17 cellular contexts compared by ENCODE assay signal in genomic region chr16:56428087-56428486, GRCh38. TPM values are rescaled to one million over a fixed set of nuclear protein-coding genes. Genes with fewer than 3 reads are reported as not detected.
DNase-seq lines count a peak whose midpoint lies in the region; ATAC-seq and TF ChIP-seq lines count a peak whose summit lies in the region.
"Had no signal": no experiment of that assay in that cellular context is flagged by ENCODE, and none has a peak within 500 bp of the region (broad histone marks: within the 10 kb centered on the region; RNA-seq: fewer than 3 reads in every experiment).

No MANE protein-coding gene starts in this region.

- peaks cover 14% of the 10 kb centered on the region for H3K4me1 ChIP-seq in CD4-positive, alpha-beta memory T cell (ENCODE audit: insufficient read depth, low read length)
- H3K4me1 ChIP-seq in esophagus muscularis mucosa = peaks cover 10 to 21% (median 17%) of the 10 kb centered on the region in 4 donors

- TF ChIP-seq CTCF in fibroblast of the aortic adventitia (IDR thresholded peaks at IDR 0.05; ENCODE audit: insufficient read depth, low read length) (no peak), esophagus muscularis mucosa (IDR thresholded peaks at IDR 0.05) (no peak)

- 43% methylated on average over 2 of the region's 2 CpGs for WGBS in esophagus muscularis mucosa

- H3K36me3 Mint-ChIP-seq in CD4-positive, alpha-beta memory T cell = peaks cover 12 to 35% of the 10 kb centered on the region in 2 donors
- H3K36me3 Mint-ChIP-seq in activated T-helper 17 cell treated with anti-CD3 and anti-CD28 coated beads, Interleukin-2, amount 50 U/mL, for 72 hours (ENCODE audit: low read depth) = peaks cover 44% of the 10 kb centered on the region

- DNase-seq in CD4-positive, alpha-beta memory T cell = no peak
- DNase-seq in fibroblast of the aortic adventitia (ENCODE audit: low read depth) (peak; percentile 48), sciatic nerve (ENCODE audit: low spot score) (no peak), Kasumi-1 (lab: John Stamatoyannopoulos, UW) (no peak), esophagus muscularis mucosa (ENCODE audit: extremely low spot score) (no peak), H7 (no peak)
- no peak for DNase-seq in activated CD4-positive, CD25-positive, alpha-beta regulatory T cell treated with anti-CD3 and anti-CD28 coated beads, Interleukin-2, amount 50 U/mL, for 72 hours
- DNase-seq: AML-193, MV-4-11, NCI-H1417, NCI-H1930, NCI-H446, PC-3 had no signal

- CTCF ChIA-PET in CD4-positive, alpha-beta memory T cell (lab: Charles Lee; ENCODE audit: partially characterized antibody) = no interaction called here

- no peak overlapping the region for H3K4me3 Mint-ChIP-seq in CD4-positive, alpha-beta memory T cell
- no peak overlapping the region for H3K4me3 Mint-ChIP-seq in activated T-helper 17 cell treated with anti-CD3 and anti-CD28 coated beads, Interleukin-2, amount 50 U/mL, for 72 hours
- H3K4me3 Mint-ChIP-seq: CD14-positive monocyte had no signal

- peak overlapping the region in 5 of 7 donors; percentile 32 to 80 (median 67) for H3K27ac Mint-ChIP-seq in CD4-positive, alpha-beta memory T cell
- peak overlapping the region; percentile 43 for H3K27ac Mint-ChIP-seq in activated T-helper 17 cell treated with anti-CD3 and anti-CD28 coated beads, Interleukin-2, amount 50 U/mL, for 72 hours
- H3K27ac Mint-ChIP-seq: CD14-positive monocyte had no signal

- no peak overlapping the region for H3K4me3 ChIP-seq in CD4-positive, alpha-beta memory T cell (ENCODE audit: low read length in 2 of 2)
- H3K4me3 ChIP-seq in fibroblast of the aortic adventitia (ENCODE audit: low read depth, low read length) = no peak overlapping the region
- H3K4me3 ChIP-seq in esophagus muscularis mucosa = no peak overlapping the region
- no peak overlapping the region for H3K4me3 ChIP-seq in H7 (ENCODE audit: insufficient read depth, low read depth, low read length)
- H3K4me3 ChIP-seq: HAP-1 had no signal

- H3K9me3 ChIP-seq in CD4-positive, alpha-beta memory T cell (ENCODE audit: control insufficient read depth in 1 of 2, low read length in 2 of 2) = no peaks in the 10 kb centered on the region
- H3K9me3 ChIP-seq in esophagus muscularis mucosa = no peaks in the 10 kb centered on the region
- H3K9me3 ChIP-seq: HAP-1 had no signal

- peak; percentile 5 for ATAC-seq in activated T-helper 17 cell treated with anti-CD3 and anti-CD28 coated beads, Interleukin-2, amount 50 U/mL, for 72 hours (replicated peaks)
- peak; percentile 58 for ATAC-seq in sciatic nerve
- ATAC-seq: PC-3 had no signal

- TF ChIP-seq POLR2A in esophagus muscularis mucosa (IDR thresholded peaks at IDR 0.05; ENCODE audit: low read depth) = no peak

- peaks cover 6% of the 10 kb centered on the region for H3K36me3 ChIP-seq in CD4-positive, alpha-beta memory T cell (ENCODE audit: insufficient read depth, low read length)
- peaks cover 0 to 30% (median 12%) of the 10 kb centered on the region in 4 donors for H3K36me3 ChIP-seq in esophagus muscularis mucosa
- peaks cover 4% of the 10 kb centered on the region; the same call in 1 of the 2 replicates for H3K36me3 ChIP-seq in H7 (replicated peaks; ENCODE audit: control insufficient read depth, insufficient read depth, low read length)

- peaks cover 14 to 21% (median 18%) of the 10 kb centered on the region in 4 donors for H3K4me1 Mint-ChIP-seq in CD4-positive, alpha-beta memory T cell
- peaks cover 28% of the 10 kb centered on the region for H3K4me1 Mint-ChIP-seq in activated T-helper 17 cell treated with anti-CD3 and anti-CD28 coated beads, Interleukin-2, amount 50 U/mL, for 72 hours

- no peaks in the 10 kb centered on the region for H3K9me3 Mint-ChIP-seq in CD4-positive, alpha-beta memory T cell
- no peaks in the 10 kb centered on the region for H3K9me3 Mint-ChIP-seq in activated T-helper 17 cell treated with anti-CD3 and anti-CD28 coated beads, Interleukin-2, amount 50 U/mL, for 72 hours
- H3K9me3 Mint-ChIP-seq: CD14-positive monocyte had no signal

- no peak overlapping the region for H3K27ac ChIP-seq in CD4-positive, alpha-beta memory T cell (ENCODE audit: low read depth, low read length)
- H3K27ac ChIP-seq in esophagus muscularis mucosa (replicated peaks in 1 of 4) = no peak overlapping the region
- H3K27ac ChIP-seq: RWPE1 had no signal

- H3K27me3 ChIP-seq in CD4-positive, alpha-beta memory T cell (ENCODE audit: insufficient read depth, low read length) = no peaks in the 10 kb centered on the region
- no peaks in the 10 kb centered on the region for H3K27me3 ChIP-seq in esophagus muscularis mucosa
- peaks cover 1% of the 10 kb centered on the region; the same call in 1 of the 2 replicates for H3K27me3 ChIP-seq in H7 (ENCODE audit: control insufficient read depth, insufficient read depth, low read length)

- TF ChIP-seq EP300 in esophagus muscularis mucosa (IDR thresholded peaks at IDR 0.05) = no peak

- H3K27me3 Mint-ChIP-seq in CD4-positive, alpha-beta memory T cell = no peaks in the 10 kb centered on the region
- no peaks in the 10 kb centered on the region for H3K27me3 Mint-ChIP-seq in activated T-helper 17 cell treated with anti-CD3 and anti-CD28 coated beads, Interleukin-2, amount 50 U/mL, for 72 hours

- POLR2A ChIA-PET in CD4-positive, alpha-beta memory T cell (lab: Charles Lee; ENCODE audit: partially characterized antibody) = interaction anchor here (2.0 kb wide), 1 partner anchor 23 kb away, joined by 7 read pairs; the partner anchor contains the start of genes NUDT21 and OGFOD1

- intact Hi-C loops in CD4-positive, alpha-beta memory T cell (cut with micrococcal nuclease) = no loop called here
- intact Hi-C loops in sciatic nerve (cut with DNase I) (no loop called here), esophagus muscularis mucosa (cut with DNase I) (loop anchor here (10.0 kb wide), 1 partner anchor 197 kb away; the partner anchor contains the start of gene MT1E)

RNA-seq across cellular contexts. Expression of gene AMFR, which starts 2.7 kb away (rescaled TPM):
- 10 to 100 TPM; 59.8 to 67.6 TPM for total RNA-seq in CD4-positive, alpha-beta memory T cell
- 10 to 100 TPM; 45.7 to 61.0 TPM for polyA plus RNA-seq in CD4-positive, alpha-beta memory T cell
- 10 to 100 TPM; 37.5 to 39.7 TPM for total RNA-seq in activated T-helper 17 cell treated with anti-CD3 and anti-CD28 coated beads, Interleukin-2, amount 50 U/mL, for 72 hours
- total RNA-seq in fibroblast of the aortic adventitia (ENCODE audit: low replicate concordance) = 133 and 312 TPM in 2 replicates
- 152 TPM for total RNA-seq in sciatic nerve
- 100 to 1,000 TPM; 150 to 205 (median 179) TPM for total RNA-seq in esophagus muscularis mucosa
- total RNA-seq in H7 (2014; rRNA removed; shearing (Covaris generic)) = 83.1 and 91.1 TPM in 2 replicates

RNA-seq across cellular contexts. Expression of gene NUDT21, which starts 23.0 kb away (rescaled TPM):
- 100 to 1,000 TPM; 109 to 110 TPM for total RNA-seq in CD4-positive, alpha-beta memory T cell
- 10 to 100 TPM; 78.3 to 98.4 TPM for polyA plus RNA-seq in CD4-positive, alpha-beta memory T cell
- total RNA-seq in activated T-helper 17 cell treated with anti-CD3 and anti-CD28 coated beads, Interleukin-2, amount 50 U/mL, for 72 hours = 100 to 1,000 TPM; 262 to 288 TPM
- total RNA-seq in fibroblast of the aortic adventitia (ENCODE audit: low replicate concordance) (51.6 and 116 TPM in 2 replicates), sciatic nerve (91.3 TPM), esophagus muscularis mucosa (10 to 100 TPM; 35.5 to 46.7 (median 39.9) TPM)
- 158 and 160 TPM in 2 replicates for total RNA-seq in H7 (2014; rRNA removed; shearing (Covaris generic))

RNA-seq across cellular contexts. Expression of gene OGFOD1, which starts 23.3 kb away (rescaled TPM):
- total RNA-seq in CD4-positive, alpha-beta memory T cell = 10 to 100 TPM; 42.7 to 47.2 TPM
- polyA plus RNA-seq in CD4-positive, alpha-beta memory T cell = 100 to 1,000 TPM; 115 to 151 TPM
- 10 to 100 TPM; 28.8 to 59.9 TPM for total RNA-seq in activated T-helper 17 cell treated with anti-CD3 and anti-CD28 coated beads, Interleukin-2, amount 50 U/mL, for 72 hours
- total RNA-seq in fibroblast of the aortic adventitia (ENCODE audit: low replicate concordance) (50.0 and 95.0 TPM in 2 replicates), sciatic nerve (35.9 TPM), esophagus muscularis mucosa (10 to 100 TPM; 18.3 to 47.1 (median 33.1) TPM)
- total RNA-seq in H7 (2014; rRNA removed; shearing (Covaris generic)) = 70.2 and 74.1 TPM in 2 replicates
